23 cellular contexts compared by ENCODE assay signal in the genomic region with DNA sequence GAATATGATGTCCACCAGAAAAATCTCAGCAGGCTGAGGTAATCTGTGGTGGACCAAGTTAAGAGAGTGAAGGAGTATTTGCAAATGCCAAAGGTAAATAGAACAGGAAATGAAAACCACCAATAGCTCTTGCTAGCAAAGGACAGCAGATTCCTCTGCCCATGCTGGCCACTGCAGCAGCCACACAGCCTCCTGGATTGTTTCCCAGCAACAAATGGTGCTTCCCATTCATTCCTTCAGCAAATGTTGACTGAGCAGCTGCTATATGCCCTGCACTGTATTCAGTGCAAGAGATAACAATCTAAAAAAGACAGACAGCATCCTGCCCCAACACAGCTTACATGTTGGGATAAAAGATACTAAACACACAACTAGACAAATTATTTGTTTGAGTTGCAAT. TPM values are rescaled to one million over a fixed set of nuclear protein-coding genes. Genes with fewer than 3 reads are reported as not detected.
DNase-seq lines count a peak whose midpoint lies in the region; ATAC-seq, FAIRE-seq and TF ChIP-seq lines count a peak whose summit lies in the region.
"Had no signal": no experiment of that assay in that cellular context is flagged by ENCODE, and none has a peak within 500 bp of the region (broad histone marks: within the 10 kb centered on the region; RNA-seq: fewer than 3 reads in every experiment).

No MANE protein-coding gene starts in this region.

- TF ChIP-seq CTCF in mammary epithelial cell (conservative IDR thresholded peaks at IDR 0.05 in 1 of 2, IDR thresholded peaks at IDR 0.05 in 1 of 2; ENCODE audit: extremely low read depth in 1 of 2, insufficient read depth in 1 of 2, low read depth in 1 of 2, low read length in 2 of 2) (no peak), mucosa of descending colon (IDR thresholded peaks at IDR 0.05) (no peak), D721Med (IDR thresholded peaks at IDR 0.05; ENCODE audit: insufficient read depth, missing control alignments) (no peak)

- intact Hi-C loops in mammary epithelial cell (cut with micrococcal nuclease): no loop called here
- intact Hi-C loops in mucosa of descending colon (cut with DNase I, micrococcal nuclease): no loop called here

- H3K27ac ChIP-seq in mammary epithelial cell (ENCODE audit: insufficient read depth, low read depth, low read length): no peak overlapping the region
- H3K27ac ChIP-seq: coronary artery, foreskin keratinocyte, pancreas, PC-9 had no signal

- dilution Hi-C loops in mammary epithelial cell (cut with HindIII; ENCODE audit: low sequenced_read_pairs): no loop called here

- BruUV-seq in mammary epithelial cell (replicated peaks; lab: Mats Ljungman, UMichigan): no TSS peak

- no peaks in the 10 kb centered on the region for H4K20me1 ChIP-seq in mammary epithelial cell (ENCODE audit: insufficient read depth, low read length)

- CTCF ChIA-PET in mammary epithelial cell (lab: Charles Lee; ENCODE audit: low non-redundant PET): no interaction called here

- H2AFZ ChIP-seq in mammary epithelial cell (ENCODE audit: low read depth, low read length): no peak overlapping the region
- H2AFZ ChIP-seq: PC-9 had no signal

- H3K4me2 ChIP-seq in mammary epithelial cell (ENCODE audit: insufficient read depth, low read depth, low read length): no peak overlapping the region
- H3K4me2 ChIP-seq: PC-9 had no signal

- H3K9ac ChIP-seq in mammary epithelial cell (ENCODE audit: insufficient read depth, low read length): no peak overlapping the region

- FAIRE-seq in D721Med (lab: Jason Lieb, UNC): no peak
- FAIRE-seq: H54, pancreas, TTC549 had no signal

- H3K4me3 ChIP-seq in mammary epithelial cell (replicated peaks in 1 of 3; ENCODE audit: insufficient read depth in 1 of 3, low read depth in 2 of 3, low read length in 3 of 3) (no peak overlapping the region), mucosa of descending colon (no peak overlapping the region)
- H3K4me3 ChIP-seq: coronary artery, pancreas, PC-9 had no signal

- H3K79me2 ChIP-seq in mammary epithelial cell (ENCODE audit: insufficient read depth, low read length): no peaks in the 10 kb centered on the region

- H3K4me1 ChIP-seq in mammary epithelial cell (ENCODE audit: insufficient read depth, low read length): peaks cover 14% of the 10 kb centered on the region
- peaks cover 4% of the 10 kb centered on the region for H3K4me1 ChIP-seq in mucosa of descending colon (ENCODE audit: low read depth)
- H3K4me1 ChIP-seq: pancreas had no signal

- H3K27me3 ChIP-seq in mammary epithelial cell (ENCODE audit: insufficient read depth, low read length): no peaks in the 10 kb centered on the region
- H3K27me3 ChIP-seq: foreskin keratinocyte had no signal

- H3K36me3 ChIP-seq in mammary epithelial cell (ENCODE audit: insufficient read depth, low read length) (no peaks in the 10 kb centered on the region), mucosa of descending colon (ENCODE audit: low read depth) (no peaks in the 10 kb centered on the region)
- H3K36me3 ChIP-seq: pancreas had no signal

- DNase-seq in EL (peak; percentile 52), NCI-H774 (lab: John Stamatoyannopoulos, UW) (peak; percentile 79), mammary epithelial cell (peak; percentile 29), mucosa of descending colon (no peak), GOT3 (lab: John Stamatoyannopoulos, UW) (no peak), T1000 (lab: John Stamatoyannopoulos, UW) (no peak), D721Med (ENCODE audit: insufficient read length, low spot score) (no peak)
- DNase-seq: activated naive CD4-positive, alpha-beta T cell; activated T-cell treated with anti-CD3 and anti-CD28 coated beads for 4 hours; AML-193; Calu3; foreskin keratinocyte; left ventricle myocardium superior; NCI-H2029; NCI-H524; pancreas; stimulated activated CD4-positive, alpha-beta T cell treated with anti-CD3 and anti-CD28 coated beads, Interleukin-4, amount 100 ng/mL, for 24 hours; stimulated activated CD8-positive, alpha-beta memory T cell treated with anti-CD3 and anti-CD28 coated beads, Interleukin-4, amount 100 ng/mL, for 48 hours had no signal

- ATAC-seq in mucosa of descending colon (peak; percentile 47), HG03025 (IDR thresholded peaks at IDR 0.05; ENCODE audit: low FRiP score, unreplicated experiment) (no peak)
- ATAC-seq: foreskin keratinocyte, left ventricle myocardium superior had no signal

- no peaks in the 10 kb centered on the region for H3K9me3 ChIP-seq in mammary epithelial cell (replicated peaks; ENCODE audit: insufficient read depth, low read length)
- no peaks in the 10 kb centered on the region for H3K9me3 ChIP-seq in mucosa of descending colon
- H3K9me3 ChIP-seq: pancreas had no signal

- in situ Hi-C loops in mammary epithelial cell (cut with MboI; ENCODE audit: low sequenced_read_pairs in 2 of 2): no loop called here

RNA-seq across cellular contexts. Expression of gene ROS1, which starts 11.0 kb away (rescaled TPM):
- 1 to 10 TPM; 1.5 to 5.2 TPM for total RNA-seq in mammary epithelial cell
- 6.9 TPM for polyA plus RNA-seq in mammary epithelial cell
- 10.9 TPM for polyA minus RNA-seq in mammary epithelial cell
- total RNA-seq in mucosa of descending colon: 1 to 10 TPM in 2 of 3 donors, under 1 TPM in 1; 0.38 to 1.1 (median 1.0) TPM
- total RNA-seq: foreskin keratinocyte, PC-9 had no signal

Comparison
In these comparisons a context has a peak if more than half of its experiments do, and no peak if none do; other contexts are left out.
1. DNase-seq: peak in EL (single experiment), NCI-H774 (single experiment) and mammary epithelial cell (single experiment); none in mucosa of descending colon (0 of 3), GOT3 (single experiment), T1000 (single experiment) and D721Med (single experiment).